Comparison of ENCODE assay signal across 8 cellular contexts in genomic region chr20:19976595-19977372, GRCh38. TPM values are rescaled to one million over a fixed set of nuclear protein-coding genes. Genes with fewer than 3 reads are reported as not detected.
DNase-seq lines count a peak whose midpoint lies in the region; ATAC-seq and TF ChIP-seq lines count a peak whose summit lies in the region.

No MANE protein-coding gene starts in this region.

- H3K4me2 ChIP-seq in PC-9 (peak overlapping the region; percentile 92), MM.1S (ENCODE audit: low read depth, low read length) (no peak overlapping the region)

- H3K9me3 ChIP-seq in PC-9 (ENCODE audit: insufficient read depth, low read depth) (no peaks in the 10 kb centered on the region), MM.1S (replicated peaks; ENCODE audit: insufficient read depth, low read length) (no peaks in the 10 kb centered on the region)

- CTCF ChIA-PET in PC-9 (lab: Charles Lee), result interaction anchor here (0.9 to 1.6 kb wide), 4 partner anchors 17 to 149 kb away, joined by 3 to 7 read pairs (median 4); no protein-coding TSS in a partner anchor

- H3K36me3 ChIP-seq in PC-9 (ENCODE audit: low read depth) (peaks cover 9% of the 10 kb centered on the region; the same call in 1 of the 2 replicates), MM.1S (replicated peaks; ENCODE audit: insufficient read depth, low read length) (no peaks in the 10 kb centered on the region)

- H3K9ac ChIP-seq in MM.1S (ENCODE audit: low read length), result no peak overlapping the region

- H3K9me3 Mint-ChIP-seq in nephron progenitor cell, result peaks cover 9% of the 10 kb centered on the region

- no peak for TF ChIP-seq CTCF in PC-9 (conservative IDR thresholded peaks at IDR 0.05)
- no peak for TF ChIP-seq CTCF in epithelial cell of proximal tubule (conservative IDR thresholded peaks at IDR 0.05; ENCODE audit: low read depth, low read length)
- TF ChIP-seq CTCF in nephron progenitor cell (IDR thresholded peaks at IDR 0.05), result no peak
- TF ChIP-seq CTCF in MM.1S (IDR thresholded peaks at IDR 0.05; ENCODE audit: low read length), result no peak

- H3K27me3 ChIP-seq in PC-9 (ENCODE audit: insufficient read depth, low read depth) (no peaks in the 10 kb centered on the region), MM.1S (replicated peaks; ENCODE audit: insufficient read depth, low read length) (peaks cover 62% of the 10 kb centered on the region)

- DNase-seq in AG20443 (ENCODE audit: low spot score) (peak; percentile 89), PC-9 (peak; percentile 78 to 88), epithelial cell of proximal tubule (ENCODE audit: low read depth) (peak; percentile 67), nephron progenitor cell (peak; percentile 33), MM.1S (no peak), NCI-H2029 (lab: John Stamatoyannopoulos, UW) (no peak)
- no peak for DNase-seq in stimulated activated CD4-positive, alpha-beta T cell treated with anti-CD3 and anti-CD28 coated beads, Interleukin-4, amount 100 ng/mL, for 24 hours

- H2AFZ ChIP-seq in PC-9 (0 out of 2 replicates have a peak overlapping the region, but pooled peaks have one; percentile 34), MM.1S (ENCODE audit: low read length) (no peak overlapping the region)

- POLR2A ChIA-PET in PC-9 (lab: Charles Lee; ENCODE audit: unreplicated experiment), result interaction anchor here (0.5 to 1.4 kb wide), 15 partner anchors 13 to 1689 kb away, joined by 3 to 31 read pairs (median 6); no protein-coding TSS in a partner anchor

- intact Hi-C loops in PC-9 (cut with micrococcal nuclease; ENCODE audit: unreplicated experiment), result loop anchor here (2.0 kb wide), 2 partner anchors 42 to 218 kb away; partner anchors contain the start of gene RIN2

- H4K20me1 ChIP-seq in PC-9 (ENCODE audit: insufficient read depth) (no peaks in the 10 kb centered on the region), MM.1S (ENCODE audit: insufficient read depth, low read length) (no peaks in the 10 kb centered on the region; the same call in 1 of the 2 replicates)

- peaks cover 79% of the 10 kb centered on the region for H3K4me1 Mint-ChIP-seq in nephron progenitor cell

- BruUV-seq in PC-9 (replicated peaks; lab: Mats Ljungman, UMichigan), result TSS peak; percentile 90

- H3K4me3 Mint-ChIP-seq in nephron progenitor cell, result peak overlapping the region; percentile 62

- H3K27ac ChIP-seq in PC-9 (peak overlapping the region; percentile 95), MM.1S (ENCODE audit: low read length) (no peak overlapping the region)

- ATAC-seq in GM21360 (IDR thresholded peaks at IDR 0.05; ENCODE audit: unreplicated experiment), result no peak

- H3K4me3 ChIP-seq in PC-9 (peak overlapping the region; percentile 93), epithelial cell of proximal tubule (ENCODE audit: low read depth, low read length) (peak overlapping the region; percentile 76), MM.1S (ENCODE audit: low read length) (no peak overlapping the region)

- H3K27me3 Mint-ChIP-seq in nephron progenitor cell (ENCODE audit: low read depth, poor library complexity), result peaks cover 1% of the 10 kb centered on the region

- H3K4me1 ChIP-seq in PC-9 (replicated peaks; ENCODE audit: insufficient read depth), result peaks cover 59% of the 10 kb centered on the region
- H3K4me1 ChIP-seq in MM.1S (ENCODE audit: low read length), result peaks cover 5% of the 10 kb centered on the region; the same call in 1 of the 2 replicates

- H3F3A ChIP-seq in PC-9 (ENCODE audit: insufficient read depth, low read depth) (peaks cover 63% of the 10 kb centered on the region), MM.1S (ENCODE audit: insufficient read depth, low read length) (no peaks in the 10 kb centered on the region)

- H3K79me2 ChIP-seq in PC-9 (ENCODE audit: low read depth) (peaks cover 65% of the 10 kb centered on the region), MM.1S (ENCODE audit: low read length) (no peaks in the 10 kb centered on the region)

- peak overlapping the region; percentile 99 for H3K27ac Mint-ChIP-seq in nephron progenitor cell

- H3K36me3 Mint-ChIP-seq in nephron progenitor cell (ENCODE audit: low read depth), result peaks cover 72% of the 10 kb centered on the region

- no peaks in the 10 kb centered on the region for H3K9me2 ChIP-seq in PC-9 (ENCODE audit: insufficient read depth)
- H3K9me2 ChIP-seq in MM.1S (replicated peaks; ENCODE audit: insufficient read depth, low read length), result no peaks in the 10 kb centered on the region

RNA-seq across cellular contexts. Expression of gene NAA20, which starts 40.4 kb away (rescaled TPM):
- total RNA-seq in PC-9 (2021), result 167 and 168 TPM in 2 replicates
- total RNA-seq in epithelial cell of proximal tubule, result 41.8 and 59.1 TPM in 2 replicates

Comparison
In these comparisons a context has a peak if more than half of its experiments do, and no peak if none do; other contexts are left out.
1. DNase-seq: peak in AG20443 (single experiment), PC-9 (2 of 2), epithelial cell of proximal tubule (single experiment) and nephron progenitor cell (single experiment); none in stimulated activated CD4-positive, alpha-beta T cell treated with anti-CD3 and anti-CD28 coated beads, Interleukin-4, amount 100 ng/mL, for 24 hours (single experiment), MM.1S (single experiment) and NCI-H2029 (single experiment).